In genomic region chr7:43198599-43199090, GRCh38 we compare ENCODE assay signal across 1 cellular context.
TF ChIP-seq lines count a peak whose summit lies in the region.

No MANE protein-coding gene starts in this region.

TF ChIP-seq in endothelial cell of umbilical vein, 7 proteins besides CTCF, POLR2A, EP300 and RAD21:
- no peak for TF ChIP-seq FOS (IDR thresholded peaks at IDR 0.05; ENCODE audit: borderline replicate concordance, insufficient read depth, low read length)
- no peak for TF ChIP-seq JUN (IDR thresholded peaks at IDR 0.05; ENCODE audit: borderline replicate concordance, insufficient read depth, insufficient read length, low read depth)
- TF ChIP-seq MAX (IDR thresholded peaks at IDR 0.05; ENCODE audit: insufficient read depth, insufficient read length): no peak
- TF ChIP-seq GATA2 (IDR thresholded peaks at IDR 0.05; ENCODE audit: insufficient read depth, insufficient read length, low read depth, low read length): no peak
- no peak for TF ChIP-seq MYC (IDR thresholded peaks at IDR 0.05; ENCODE audit: low read depth, low read length)
- no peak for TF ChIP-seq EZH2 (IDR thresholded peaks at IDR 0.05; ENCODE audit: borderline replicate concordance, low read depth, low read length, severe bottlenecking)
- TF ChIP-seq POLR2AphosphoS5 (IDR thresholded peaks at IDR 0.05; ENCODE audit: insufficient read depth, low read depth, low read length): no peak
